Comparison of ENCODE assay signal across 16 cellular contexts in the genomic region with DNA sequence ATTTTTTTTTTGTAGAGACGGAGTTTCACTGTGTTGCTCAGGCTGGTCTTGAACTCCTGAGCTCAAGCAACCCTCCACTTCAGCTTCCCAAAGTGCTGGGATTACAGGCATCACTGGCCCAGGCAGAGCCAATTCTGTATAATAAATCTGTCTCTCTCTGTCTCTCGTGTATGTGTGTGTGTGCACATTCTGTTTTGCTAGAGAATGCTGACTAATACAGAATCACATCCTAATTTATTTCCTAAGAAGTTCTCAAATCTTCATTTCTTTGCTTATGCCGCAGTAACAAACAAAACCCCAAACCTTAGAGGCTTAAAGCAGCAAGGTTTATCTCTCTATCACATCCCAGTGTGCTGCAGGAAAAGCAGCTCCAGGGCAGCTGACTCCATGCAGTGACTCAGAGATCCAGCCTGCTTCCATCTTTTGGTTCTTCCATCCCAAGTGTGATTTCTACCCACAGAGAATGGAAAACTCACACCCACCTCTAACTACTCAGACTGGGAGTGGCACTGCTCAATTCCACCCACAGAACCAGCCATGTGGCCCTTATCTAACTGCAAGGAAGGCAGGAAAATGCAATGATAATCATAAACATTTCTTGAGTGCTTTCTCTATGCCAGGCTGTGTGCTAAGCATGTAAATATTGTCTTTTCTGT. TPM values are rescaled to one million over a fixed set of nuclear protein-coding genes. Genes with fewer than 3 reads are reported as not detected.
DNase-seq lines count a peak whose midpoint lies in the region; ATAC-seq and TF ChIP-seq lines count a peak whose summit lies in the region.
"Had no signal": no experiment of that assay in that cellular context is flagged by ENCODE, and none has a peak within 500 bp of the region (broad histone marks: within the 10 kb centered on the region; RNA-seq: fewer than 3 reads in every experiment).

No MANE protein-coding gene starts in this region.

- no peak for TF ChIP-seq CTCF in right atrium auricular region (IDR thresholded peaks at IDR 0.05)
- TF ChIP-seq CTCF in coronary artery (IDR thresholded peaks at IDR 0.05): no peak
- TF ChIP-seq CTCF in nephron progenitor cell (IDR thresholded peaks at IDR 0.05): no peak

- no peak overlapping the region for H3K4me3 Mint-ChIP-seq in nephron progenitor cell

- H3K9me3 ChIP-seq in right atrium auricular region (no peaks in the 10 kb centered on the region), aorta (ENCODE audit: control insufficient read depth, low read length) (no peaks in the 10 kb centered on the region)
- H3K9me3 ChIP-seq: adrenal gland, neutrophil had no signal

- H3K4me1 ChIP-seq in right atrium auricular region (peaks cover 0 to 23% of the 10 kb centered on the region in 2 donors), aorta (ENCODE audit: control insufficient read depth in 1 of 2, insufficient read depth in 2 of 2, low read length in 2 of 2) (no peaks in the 10 kb centered on the region)

- intact Hi-C loops in left ventricle myocardium superior (cut with micrococcal nuclease): loop anchor here (10.0 kb wide), 1 partner anchor 151 kb away; no protein-coding TSS in a partner anchor
- intact Hi-C loops in aorta (cut with DNase I): no loop called here

- WGBS in aorta, 2 donors: 80 to 83% methylated on average over 3 of the region's 3 CpGs

- ATAC-seq in left ventricle myocardium superior: no peak
- peak; percentile 45 for ATAC-seq in aorta (ENCODE audit: low FRiP score)

- H3K27me3 ChIP-seq in right atrium auricular region (no peaks in the 10 kb centered on the region), aorta (ENCODE audit: control insufficient read depth in 1 of 2, insufficient read depth in 2 of 2, low read length in 1 of 2) (no peaks in the 10 kb centered on the region)
- H3K27me3 ChIP-seq: adrenal gland had no signal

- H3K4me3 ChIP-seq in right atrium auricular region (no peak overlapping the region), coronary artery (no peak overlapping the region), aorta (ENCODE audit: low read length in 2 of 2) (no peak overlapping the region)
- H3K4me3 ChIP-seq: adrenal gland had no signal

- peak overlapping the region; percentile 22 for H3K27ac Mint-ChIP-seq in nephron progenitor cell

- H3K27ac ChIP-seq in right atrium auricular region (peak overlapping the region; percentile 70 to 73), coronary artery (peak overlapping the region; percentile 71 to 83), aorta (ENCODE audit: low read depth in 1 of 2, low read length in 2 of 2) (no peak overlapping the region)
- H3K27ac ChIP-seq: neutrophil, VCaP had no signal

- no peaks in the 10 kb centered on the region for H3K9me3 Mint-ChIP-seq in nephron progenitor cell

- peaks cover 36% of the 10 kb centered on the region for H3K36me3 Mint-ChIP-seq in nephron progenitor cell (ENCODE audit: low read depth)

- DNase-seq in right atrium auricular region (ENCODE audit: low spot score): no peak
- DNase-seq in left ventricle myocardium superior: no peak
- no peak for DNase-seq in coronary artery (ENCODE audit: low spot score)
- DNase-seq in nephron progenitor cell: no peak
- DNase-seq in aorta: no peak
- no peak for DNase-seq in pons (ENCODE audit: low spot score)
- DNase-seq in UCSD-AML1 (lab: John Stamatoyannopoulos, UW; ENCODE audit: unreplicated experiment): no peak
- no peak for DNase-seq in GM19238 (ENCODE audit: insufficient read length, low spot score)
- DNase-seq: effector CD4-positive, alpha-beta T cell; NCI-H2171; stimulated activated CD4-positive, alpha-beta T cell treated with anti-CD3 and anti-CD28 coated beads, Interleukin-15, amount 100 ng/mL, for 24 hours had no signal

- peaks cover 5% of the 10 kb centered on the region for H3K4me1 Mint-ChIP-seq in nephron progenitor cell

- peaks cover 4% of the 10 kb centered on the region for H3K36me3 ChIP-seq in right atrium auricular region
- H3K36me3 ChIP-seq in aorta (ENCODE audit: control insufficient read depth in 1 of 2, insufficient read depth in 2 of 2, low read length in 1 of 2): peaks cover 0 to 2% of the 10 kb centered on the region in 2 donors
- H3K36me3 ChIP-seq: adrenal gland had no signal

- H3K27me3 Mint-ChIP-seq in nephron progenitor cell (ENCODE audit: low read depth, poor library complexity): peaks cover 3% of the 10 kb centered on the region

RNA-seq across cellular contexts. Expression of a gene that starts 35.1 kb away (rescaled TPM):
- total RNA-seq in right atrium auricular region (1 to 10 TPM in 1 of 2 donors, under 1 TPM in 1; 0.37 to 1.1 TPM), left ventricle myocardium superior (0.45 TPM), aorta (1 to 10 TPM; 1.1 to 2.8 TPM)
- polyA plus RNA-seq in aorta: under 1 TPM in 1 of 2 donors, not detected in 1; 0.13 TPM
- total RNA-seq: lung microvascular endothelial cell, SK-MEL-5 had no signal

RNA-seq across cellular contexts. Expression of a gene that starts 43.6 kb away (rescaled TPM):
- 10 to 100 TPM; 44.1 to 50.7 TPM for total RNA-seq in right atrium auricular region
- 32.6 TPM for total RNA-seq in left ventricle myocardium superior
- 10 to 100 TPM; 33.0 to 40.0 TPM for total RNA-seq in aorta
- polyA plus RNA-seq in aorta: 10 to 100 TPM; 32.3 to 37.7 TPM

RNA-seq across cellular contexts. Expression of a gene that starts 43.7 kb away (rescaled TPM):
- total RNA-seq in right atrium auricular region (10 to 100 TPM; 24.6 to 31.4 TPM), left ventricle myocardium superior (41.5 TPM), aorta (10 to 100 TPM; 75.8 to 89.4 TPM)
- polyA plus RNA-seq in aorta: 10 to 100 TPM; 19.8 to 54.2 TPM

Comparison
In these comparisons a context has a peak if more than half of its experiments do, and no peak if none do; other contexts are left out.
1. H3K27ac ChIP-seq: peak in right atrium auricular region (2 of 2) and coronary artery (2 of 2); none in aorta (0 of 2).